In the genomic region with DNA sequence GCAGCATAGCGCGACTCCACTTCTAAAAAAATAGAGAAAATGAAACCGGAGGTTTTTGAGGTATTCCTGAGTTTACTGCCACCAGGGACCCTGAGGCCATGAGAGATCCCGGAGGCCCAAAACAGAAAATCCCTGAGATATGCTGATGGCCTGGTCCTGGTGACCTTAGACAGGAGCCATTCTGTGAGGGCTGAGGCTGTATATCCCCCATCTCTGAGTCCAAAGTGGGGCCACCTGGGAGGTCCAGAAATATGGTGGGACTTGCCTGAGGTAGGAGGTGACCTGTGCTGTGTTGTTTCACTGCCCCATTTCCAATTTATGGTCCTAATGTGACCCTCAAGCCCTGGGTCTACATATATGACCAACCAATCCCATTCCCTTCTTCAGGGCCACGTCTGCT, we compare ENCODE assay signal across 6 cellular contexts. TPM values are rescaled to one million over a fixed set of nuclear protein-coding genes. Genes with fewer than 3 reads are reported as not detected.
"Had no signal": no experiment of that assay in that cellular context is flagged by ENCODE, and none has a peak within 500 bp of the region (broad histone marks: within the 10 kb centered on the region; RNA-seq: fewer than 3 reads in every experiment).

No MANE protein-coding gene starts in this region.

RNA-seq across cellular contexts. Expression of gene CLEC17A, which starts 1.5 kb away (rescaled TPM):
- total RNA-seq: activated CD4-positive, alpha-beta memory T cell treated with anti-CD3 and anti-CD28 coated beads, Interleukin-2, amount 10 ng/mL, durations not matched to agents 7 days and 5 days; activated CD8-positive, alpha-beta memory T cell treated with anti-CD3 and anti-CD28 coated beads, Interleukin-2, amount 10 ng/mL, durations not matched to agents 7 days and 5 days; bronchial epithelial cell; MCF 10A; PC-3 had no signal
- polyA plus RNA-seq: SK-N-SH had no signal
